7 cellular contexts compared by ENCODE assay signal in genomic region chr2:152716805-152717241, GRCh38. TPM values are rescaled to one million over a fixed set of nuclear protein-coding genes. Genes with fewer than 3 reads are reported as not detected.
A peak's percentile ranks its signal among the peaks of the same experiment; 100 is the strongest.
DNase-seq lines count a peak whose midpoint lies in the region; ATAC-seq and TF ChIP-seq lines count a peak whose summit lies in the region.

No MANE protein-coding gene starts in this region.

- H3K9me3 ChIP-seq in mesodermal cell (ENCODE audit: control insufficient read depth, low read length), result no peaks in the 10 kb centered on the region
- H3K9me3 ChIP-seq in suprapubic skin, result no peaks in the 10 kb centered on the region

- no peak for TF ChIP-seq CTCF in suprapubic skin (IDR thresholded peaks at IDR 0.05)

- no peak for TF ChIP-seq EP300 in suprapubic skin (IDR thresholded peaks at IDR 0.05)

- DNase-seq in caudate nucleus (lab: John Stamatoyannopoulos, UW), result peak in 7 of 61 donors; percentile 6 to 51 (median 25)
- DNase-seq in suprapubic skin (ENCODE audit: low spot score in 2 of 2), result peak in 1 of 2 donors; percentile 64

- H3K27me3 ChIP-seq in suprapubic skin, result no peaks in the 10 kb centered on the region

- H3K36me3 ChIP-seq in mesodermal cell (ENCODE audit: control insufficient read depth, insufficient read depth, low read length) (peaks cover 43% of the 10 kb centered on the region), suprapubic skin (peaks cover 6% of the 10 kb centered on the region)

- TF ChIP-seq POLR2A in suprapubic skin (IDR thresholded peaks at IDR 0.05), result no peak

- ATAC-seq in GM18517 (IDR thresholded peaks at IDR 0.05; ENCODE audit: unreplicated experiment) (peak; percentile 9), HG03342 (IDR thresholded peaks at IDR 0.05; ENCODE audit: unreplicated experiment) (peak; percentile 0), SK-N-SH treated with all-trans-retinoic acid at 6 μM for 48 hours (no peak; the same call in 1 of the 3 replicates), GM18870 (IDR thresholded peaks at IDR 0.05; ENCODE audit: unreplicated experiment) (no peak)

- H3K4me1 ChIP-seq in mesodermal cell (ENCODE audit: control insufficient read depth, insufficient read depth, low read length, poor library complexity, severe bottlenecking), result peaks cover 20% of the 10 kb centered on the region
- H3K4me1 ChIP-seq in suprapubic skin, result peaks cover 54% of the 10 kb centered on the region

- WGBS in mesodermal cell (ENCODE audit: insufficient coverage in 2 of 2), 2 experiments, result 0% methylated on average over 10 to 14 of the region's 15 CpGs
- WGBS in suprapubic skin, result under 1% methylated on average over 15 of the region's 15 CpGs

- H3K4me3 ChIP-seq in mesodermal cell (ENCODE audit: extremely low read depth, insufficient read depth, low read length, poor library complexity, severe bottlenecking), result peak overlapping the region; percentile 96
- H3K4me3 ChIP-seq in suprapubic skin, result peak overlapping the region; percentile 72

- H3K27ac ChIP-seq in caudate nucleus (ENCODE audit: low read depth, low read length) (peak overlapping the region; percentile 99), mesodermal cell (ENCODE audit: low read depth, low read length, severe bottlenecking) (peak overlapping the region; percentile 87), suprapubic skin (peak overlapping the region; percentile 98)

TF ChIP-seq in SK-N-SH treated with all-trans-retinoic acid at 6 μM for 48 hours, 23 proteins besides CTCF, POLR2A, EP300 and RAD21:
- TF ChIP-seq ZNF565 (CRISPR knock-in tag; conservative IDR thresholded peaks at IDR 0.05; ENCODE audit: low read depth) (no peak), RARB (CRISPR knock-in tag; IDR thresholded peaks at IDR 0.05) (no peak), CSDC2 (CRISPR knock-in tag; IDR thresholded peaks at IDR 0.05) (no peak), ZNF8 (CRISPR knock-in tag; IDR thresholded peaks at IDR 0.05) (no peak), TSHZ2 (CRISPR knock-in tag; IDR thresholded peaks at IDR 0.05) (0 out of 2 replicates have a peak, but pooled peaks have one; percentile 21)
TF ChIP-seq in SK-N-SH treated with all-trans-retinoic acid at 6 μM for 48 hours: peak in this region for 1.

RNA-seq across cellular contexts. Expression of gene PRPF40A, which starts 0.4 kb away (rescaled TPM):
- polyA plus RNA-seq in mesodermal cell (2013, experiment 1 of 2), result 137 TPM
- polyA plus RNA-seq in mesodermal cell (2013, experiment 2 of 2), result 193 TPM
- 100 to 1,000 TPM in 1 of 4 donors, 10 to 100 TPM in 3; 66.4 to 109 (median 82.8) TPM for total RNA-seq in suprapubic skin

RNA-seq across cellular contexts. Expression of gene ARL6IP6, which starts 1.6 kb away (rescaled TPM):
- polyA plus RNA-seq in mesodermal cell (2013, experiment 1 of 2), result 56.1 TPM
- polyA plus RNA-seq in mesodermal cell (2013, experiment 2 of 2), result 66.9 TPM
- total RNA-seq in suprapubic skin, result 10 to 100 TPM; 18.6 to 43.9 (median 31.3) TPM

Comparison
In these comparisons a context has a peak if more than half of its experiments do, and no peak if none do; other contexts are left out.
1. ATAC-seq: peak in GM18517 (single experiment) and HG03342 (single experiment); none in SK-N-SH treated with all-trans-retinoic acid at 6 μM for 48 hours (single experiment) and GM18870 (single experiment).
2. Peak in every context shown above with its lines, with median percentiles within 50 percentile points of each other: H3K27ac ChIP-seq.